ENCODE assay signal across 6 cellular contexts in the genomic region with DNA sequence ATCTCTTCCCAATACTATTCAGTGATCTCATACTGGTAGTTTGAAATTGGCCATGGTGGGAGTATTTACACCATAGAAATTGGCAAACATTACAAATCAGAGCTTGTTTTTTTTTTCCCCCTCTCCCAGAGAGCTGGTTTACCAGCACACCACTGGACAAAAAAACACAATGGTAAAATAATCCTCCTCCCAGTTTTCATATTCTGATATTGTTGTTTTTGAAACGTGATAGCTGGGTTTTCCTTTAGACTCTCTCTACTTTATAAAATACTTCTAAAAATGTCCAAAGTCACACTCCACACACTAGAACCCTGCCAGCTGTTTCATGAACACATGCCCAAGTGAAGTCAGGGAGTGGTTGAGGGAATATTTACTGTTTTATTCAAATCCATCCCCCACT.
"Had no signal": no experiment of that assay in that cellular context is flagged by ENCODE, and none has a peak within 500 bp of the region (broad histone marks: within the 10 kb centered on the region; RNA-seq: fewer than 3 reads in every experiment).

No MANE protein-coding gene starts in this region.

- H3K4me1 Mint-ChIP-seq: GM23338, H9, IgD-negative memory B cell had no signal

- H3K36me3 Mint-ChIP-seq: IgD-negative memory B cell had no signal

- DNase-seq: H9, HCEC 1CT had no signal

- H3K4me3 Mint-ChIP-seq: GM23338, H9, IgD-negative memory B cell had no signal

- H3K4me2 ChIP-seq: GM23338 had no signal

- H3K9me3 Mint-ChIP-seq: IgD-negative memory B cell had no signal

- H3K27ac ChIP-seq: HL-60 had no signal

- H2AFZ ChIP-seq: GM23338 had no signal

- ATAC-seq: GM23338, HepG2 had no signal

- H3K27ac Mint-ChIP-seq: GM23338, H9, IgD-negative memory B cell had no signal

- H3K4me3 ChIP-seq: GM23338 had no signal
